18 cellular contexts compared by ENCODE assay signal in genomic region chr20:9342651-9343050, GRCh38.
DNase-seq lines count a peak whose midpoint lies in the region; ATAC-seq, FAIRE-seq and TF ChIP-seq lines count a peak whose summit lies in the region.
"Had no signal": no experiment of that assay in that cellular context is flagged by ENCODE, and none has a peak within 500 bp of the region (broad histone marks: within the 10 kb centered on the region; RNA-seq: fewer than 3 reads in every experiment).

No MANE protein-coding gene starts in this region.

- H3K4me1 ChIP-seq in A549 = peaks cover 25% of the 10 kb centered on the region
- H3K4me1 ChIP-seq in RWPE2 (ENCODE audit: insufficient read depth, poor library complexity, severe bottlenecking) = peaks cover 18% of the 10 kb centered on the region
- H3K4me1 ChIP-seq in aorta (ENCODE audit: control insufficient read depth in 1 of 2, insufficient read depth in 2 of 2, low read length in 2 of 2) = no peaks in the 10 kb centered on the region

- no peak overlapping the region for H3K4me3 ChIP-seq in A549
- no peak overlapping the region for H3K4me3 ChIP-seq in RWPE2 (ENCODE audit: severe bottlenecking)
- H3K4me3 ChIP-seq in aorta (ENCODE audit: low read length in 2 of 2) = no peak overlapping the region
- H3K4me3 ChIP-seq: BLaER1 had no signal

- 79% methylated on average over 2 of the region's 2 CpGs for WGBS in A549 (ENCODE audit: missing lambda C conversion rate)
- 91 to 96% methylated on average over 2 of the region's 2 CpGs for WGBS in aorta, 2 donors

- H3K36me3 ChIP-seq in RWPE2 (ENCODE audit: low read depth) (peaks cover 21% of the 10 kb centered on the region), aorta (ENCODE audit: control insufficient read depth in 1 of 2, insufficient read depth in 2 of 2, low read length in 1 of 2) (peaks cover 0 to 3% of the 10 kb centered on the region in 2 donors)
- H3K36me3 ChIP-seq: BLaER1 had no signal

- CTCF ChIA-PET in A549 (lab: Yijun Ruan, JAX) = interaction anchor here (1.5 to 4.9 kb wide), 2 partner anchors 10 to 17 kb away, joined by 5 to 30 read pairs; no protein-coding TSS in a partner anchor

- H3K27ac ChIP-seq in A549 (no peak overlapping the region; a peak in 1 of 6 replicates), RWPE2 (ENCODE audit: poor library complexity, severe bottlenecking) (peak overlapping the region; percentile 42), aorta (ENCODE audit: low read depth in 1 of 2, low read length in 2 of 2) (no peak overlapping the region)
- H3K27ac ChIP-seq: BLaER1 had no signal

- no peak for TF ChIP-seq EP300 in A549 (IDR thresholded peaks at IDR 0.05)

- no peak for TF ChIP-seq RAD21 in A549 (conservative IDR thresholded peaks at IDR 0.05 in 1 of 2, IDR thresholded peaks at IDR 0.05 in 1 of 2)

- H3K9me3 ChIP-seq in A549 = no peaks in the 10 kb centered on the region
- H3K9me3 ChIP-seq in RWPE2 (ENCODE audit: severe bottlenecking) = no peaks in the 10 kb centered on the region
- H3K9me3 ChIP-seq in aorta (ENCODE audit: control insufficient read depth, low read length) = no peaks in the 10 kb centered on the region
- H3K9me3 ChIP-seq: BLaER1 had no signal

- no peaks in the 10 kb centered on the region for H3K27me3 ChIP-seq in RWPE2 (ENCODE audit: insufficient read depth, poor library complexity, severe bottlenecking)
- H3K27me3 ChIP-seq in aorta (ENCODE audit: control insufficient read depth in 1 of 2, insufficient read depth in 2 of 2, low read length in 1 of 2) = no peaks in the 10 kb centered on the region
- H3K27me3 ChIP-seq: BLaER1 had no signal

- no peak for ATAC-seq in A549
- ATAC-seq in RWPE2 (ENCODE audit: low read depth) = no peak
- ATAC-seq in aorta (ENCODE audit: low FRiP score) = no peak

- FAIRE-seq in A549 (lab: Jason Lieb, UNC) = peak; percentile 7
- FAIRE-seq: D721Med, G401.6, GM12892 had no signal

- TF ChIP-seq POLR2A in A549 (IDR thresholded peaks at IDR 0.05; ENCODE audit: low read length) = no peak

- no peak for DNase-seq in A549 (ENCODE audit: low read depth in 1 of 2, low spot score in 1 of 2)
- DNase-seq in EH (ENCODE audit: low read depth) = peak; percentile 56
- no peak for DNase-seq in RWPE2 (ENCODE audit: low spot score)
- no peak for DNase-seq in aorta
- DNase-seq in H4 (ENCODE audit: low spot score) = no peak
- DNase-seq in stimulated activated naive CD4-positive, alpha-beta T cell treated with Interleukin-2 at 50 U/mL for 16 hours (lab: John Stamatoyannopoulos, UW) = no peak
- DNase-seq: 8988T; CD4-positive, alpha-beta T cell; CD8-positive, alpha-beta memory T cell; DMS 273 treated with DMSO at 0.1 percent for 48 hours; DMS79; GOT3; H7; HCEC 1CT had no signal

- TF ChIP-seq CTCF in A549 (IDR thresholded peaks at IDR 0.05) (no peak), RWPE2 (IDR thresholded peaks at IDR 0.05; ENCODE audit: poor library complexity, severe bottlenecking) (no peak)

- intact Hi-C loops in aorta (cut with DNase I) = no loop called here

- POLR2A ChIA-PET in A549 (lab: Yijun Ruan, JAX) = no interaction called here

- no peak overlapping the region for H3K4me2 ChIP-seq in A549
- H3K4me2 ChIP-seq: BLaER1 had no signal

TF ChIP-seq in A549, 52 proteins besides CTCF, POLR2A, EP300 and RAD21:
- TF ChIP-seq ZFP36 (IDR thresholded peaks at IDR 0.05; ENCODE audit: borderline replicate concordance, partially characterized antibody) (no peak), RARB (CRISPR knock-in tag; IDR thresholded peaks at IDR 0.05) (no peak), CEBPB (IDR thresholded peaks at IDR 0.05) (no peak), HOXB13 (CRISPR knock-in tag; IDR thresholded peaks at IDR 0.05; ENCODE audit: low read depth) (no peak), TFCP2L1 (CRISPR knock-in tag; IDR thresholded peaks at IDR 0.05) (no peak), HDAC2 (IDR thresholded peaks at IDR 0.05) (no peak), RNF2 (IDR thresholded peaks at IDR 0.05; ENCODE audit: borderline replicate concordance, low read depth) (no peak), NR3C1 (IDR thresholded peaks at IDR 0.05) (no peak)
